Comparison of ENCODE assay signal across 8 cellular contexts in the genomic region with DNA sequence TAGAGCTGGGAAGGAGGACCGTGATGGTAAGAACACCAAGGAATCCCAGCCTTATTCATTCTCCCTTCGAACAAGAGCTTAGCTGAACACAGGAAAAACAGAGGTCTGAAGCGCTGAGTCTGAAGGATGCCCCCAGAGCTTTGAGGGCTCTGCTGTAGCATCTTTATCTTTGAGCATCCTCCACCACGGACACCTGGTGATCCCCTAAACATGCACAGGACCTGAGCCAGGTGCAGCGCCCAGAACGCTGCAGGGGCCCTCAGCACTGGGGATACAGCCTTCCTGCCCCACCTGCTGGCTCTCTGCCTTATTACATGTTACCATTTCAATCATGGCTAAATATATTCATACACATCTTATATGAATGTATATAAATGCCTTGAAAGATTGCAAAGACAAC. TPM values are rescaled to one million over a fixed set of nuclear protein-coding genes. Genes with fewer than 3 reads are reported as not detected.
A peak's percentile ranks its signal among the peaks of the same experiment; 100 is the strongest.
DNase-seq lines count a peak whose midpoint lies in the region; ATAC-seq and TF ChIP-seq lines count a peak whose summit lies in the region.

No MANE protein-coding gene starts in this region.

- peaks cover 8% of the 10 kb centered on the region for H3K4me1 Mint-ChIP-seq in activated CD8-positive, alpha-beta T cell treated with anti-CD3 and anti-CD28 coated beads for 36 hours (ENCODE audit: low read depth)

- peaks cover 3% of the 10 kb centered on the region for H3K27me3 Mint-ChIP-seq in activated CD8-positive, alpha-beta T cell treated with anti-CD3 and anti-CD28 coated beads for 36 hours

- CTCF ChIA-PET in activated CD8-positive, alpha-beta T cell treated with anti-CD3 and anti-CD28 coated beads for 36 hours (lab: Charles Lee): interaction anchor here (0.9 to 3.0 kb wide), 28 partner anchors 8 to 223 kb away, joined by 3 to 36 read pairs (median 6); a partner anchor contains a TSS

- intact Hi-C loops in activated CD8-positive, alpha-beta T cell treated with anti-CD3 and anti-CD28 coated beads for 36 hours (cut with micrococcal nuclease): loop anchor here (1.0 to 5.0 kb wide), 3 partner anchors 26 to 222 kb away; no protein-coding TSS in a partner anchor

- H3K4me3 Mint-ChIP-seq in activated CD8-positive, alpha-beta T cell treated with anti-CD3 and anti-CD28 coated beads for 36 hours: no peak overlapping the region

- POLR2A ChIA-PET in activated CD8-positive, alpha-beta T cell treated with anti-CD3 and anti-CD28 coated beads for 36 hours (lab: Charles Lee): interaction anchor here (1.4 kb wide), 1 partner anchor 18 kb away, joined by 3 read pairs; no protein-coding TSS in a partner anchor

- peak; percentile 51 for TF ChIP-seq CTCF in AG10803 (conservative IDR thresholded peaks at IDR 0.05; ENCODE audit: low read length)
- TF ChIP-seq CTCF in activated CD8-positive, alpha-beta T cell treated with anti-CD3 and anti-CD28 coated beads for 36 hours (IDR thresholded peaks at IDR 0.05): peak; percentile 61

- ATAC-seq in GM21723 (IDR thresholded peaks at IDR 0.05; ENCODE audit: unreplicated experiment): peak; percentile 56
- peak; percentile 86 for ATAC-seq in activated CD8-positive, alpha-beta T cell treated with anti-CD3 and anti-CD28 coated beads for 36 hours
- no peak for ATAC-seq in HG02759 (IDR thresholded peaks at IDR 0.05; ENCODE audit: unreplicated experiment)

- DNase-seq in AG10803 (ENCODE audit: low read depth) (no peak), NCI-H510A treated with DMSO at 0.1 percent for 48 hours (lab: John Stamatoyannopoulos, UW) (peak; percentile 88), erythroblast (lab: John Stamatoyannopoulos, UW) (peak; percentile 42 to 62), A172 (ENCODE audit: low spot score) (no peak)
- DNase-seq in activated CD8-positive, alpha-beta T cell treated with anti-CD3 and anti-CD28 coated beads for 36 hours: peak; percentile 82
- DNase-seq in stimulated activated CD4-positive, alpha-beta T cell treated with anti-CD3 and anti-CD28 coated beads, Interleukin-15, amount 100 ng/mL, for 24 hours: peak; percentile 72

- no peak for TF ChIP-seq POLR2A in erythroblast (IDR thresholded peaks at IDR 0.05; ENCODE audit: low read length)

- H3K36me3 Mint-ChIP-seq in activated CD8-positive, alpha-beta T cell treated with anti-CD3 and anti-CD28 coated beads for 36 hours (ENCODE audit: low read depth): no peaks in the 10 kb centered on the region

- no peak overlapping the region for H3K27ac Mint-ChIP-seq in activated CD8-positive, alpha-beta T cell treated with anti-CD3 and anti-CD28 coated beads for 36 hours

- H3K4me3 ChIP-seq in AG10803 (ENCODE audit: low read length): no peak overlapping the region

- no peaks in the 10 kb centered on the region for H3K9me3 Mint-ChIP-seq in activated CD8-positive, alpha-beta T cell treated with anti-CD3 and anti-CD28 coated beads for 36 hours

RNA-seq across cellular contexts. Expression of a gene that starts 7.7 kb away (rescaled TPM):
- total RNA-seq in activated CD8-positive, alpha-beta T cell treated with anti-CD3 and anti-CD28 coated beads for 36 hours: 10 to 100 TPM; 50.7 to 51.0 TPM
- 53.1 and 54.1 TPM in 2 replicates for total RNA-seq in A172 (2014; rRNA removed; shearing (Covaris generic))

RNA-seq across cellular contexts. Expression of a gene that starts 10.2 kb away (rescaled TPM):
- not detected for total RNA-seq in activated CD8-positive, alpha-beta T cell treated with anti-CD3 and anti-CD28 coated beads for 36 hours
- total RNA-seq in A172 (2014; rRNA removed; shearing (Covaris generic)): 0.26 TPM in 1 of 2 replicates, not detected in the other

RNA-seq across cellular contexts. Expression of a gene that starts 17.4 kb away (rescaled TPM):
- total RNA-seq in activated CD8-positive, alpha-beta T cell treated with anti-CD3 and anti-CD28 coated beads for 36 hours: 10 to 100 TPM; 65.4 to 68.6 TPM
- total RNA-seq in A172 (2014; rRNA removed; shearing (Covaris generic)): 174 and 204 TPM in 2 replicates

RNA-seq across cellular contexts. Expression of a gene that starts 29.5 kb away (rescaled TPM):
- total RNA-seq in activated CD8-positive, alpha-beta T cell treated with anti-CD3 and anti-CD28 coated beads for 36 hours: 10 to 100 TPM; 19.8 to 20.2 TPM
- not detected in 2 replicates for total RNA-seq in A172 (2014; rRNA removed; shearing (Covaris generic))

RNA-seq across cellular contexts. Expression of a gene that starts 32.9 kb away (rescaled TPM):
- total RNA-seq in activated CD8-positive, alpha-beta T cell treated with anti-CD3 and anti-CD28 coated beads for 36 hours: not detected
- total RNA-seq in A172 (2014; rRNA removed; shearing (Covaris generic)): not detected in 2 replicates

Comparison
In these comparisons a context has a peak if more than half of its experiments do, and no peak if none do; other contexts are left out.
1. DNase-seq: peak in NCI-H510A treated with DMSO at 0.1 percent for 48 hours (single experiment), activated CD8-positive, alpha-beta T cell treated with anti-CD3 and anti-CD28 coated beads for 36 hours (single experiment), erythroblast (2 of 2) and stimulated activated CD4-positive, alpha-beta T cell treated with anti-CD3 and anti-CD28 coated beads, Interleukin-15, amount 100 ng/mL, for 24 hours (single experiment); none in AG10803 (single experiment) and A172 (single experiment).